ENCODE assay signal across 9 cellular contexts in the genomic region with DNA sequence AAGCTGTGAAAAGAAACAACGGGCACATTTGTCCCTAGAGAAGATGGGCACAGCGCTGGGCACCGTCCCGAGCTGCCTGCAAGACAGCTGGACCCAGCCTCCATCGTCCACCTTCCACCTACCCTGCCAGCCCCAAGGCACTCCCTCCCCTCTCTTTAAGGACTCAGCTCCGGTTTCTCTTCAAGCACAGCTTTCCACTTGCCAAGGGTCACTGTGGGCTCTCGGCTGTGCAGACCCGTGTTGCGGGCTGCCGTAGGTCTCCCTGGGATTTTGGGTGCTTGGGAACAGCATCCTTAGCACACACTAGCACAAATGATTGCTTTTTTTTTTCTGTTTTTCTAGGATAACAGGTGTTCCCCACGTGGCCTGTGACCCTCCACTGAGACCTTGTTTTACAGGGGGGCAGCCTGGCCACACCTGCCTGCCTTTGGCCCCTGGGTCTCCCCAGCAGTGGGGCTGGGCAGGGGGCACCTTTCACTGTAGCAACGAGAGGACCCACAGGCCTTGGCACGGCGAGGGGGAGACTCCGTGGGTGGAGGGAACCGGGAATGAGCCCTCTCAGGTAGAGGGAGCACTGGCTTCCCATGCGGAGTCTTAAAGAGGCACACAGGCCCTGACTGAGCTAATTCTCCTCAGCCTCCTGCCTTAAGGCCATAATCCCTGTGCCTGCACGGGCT. TPM values are rescaled to one million over a fixed set of nuclear protein-coding genes. Genes with fewer than 3 reads are reported as not detected.
DNase-seq lines count a peak whose midpoint lies in the region; ATAC-seq, FAIRE-seq and TF ChIP-seq lines count a peak whose summit lies in the region.
"Had no signal": no experiment of that assay in that cellular context is flagged by ENCODE, and none has a peak within 500 bp of the region (broad histone marks: within the 10 kb centered on the region; RNA-seq: fewer than 3 reads in every experiment).

No MANE protein-coding gene starts in this region.

- H3K79me2 ChIP-seq in GM23248 (ENCODE audit: insufficient read depth) = peaks cover 14% of the 10 kb centered on the region

- H3K4me2 ChIP-seq in A549 = peak overlapping the region; percentile 87
- peak overlapping the region; percentile 80 for H3K4me2 ChIP-seq in GM23248 (ENCODE audit: unreplicated experiment)
- H3K4me2 ChIP-seq in mesenchymal stem cell (ENCODE audit: low read length, poor library complexity, severe bottlenecking) = peak overlapping the region; percentile 96

- no peak overlapping the region for H2AFZ ChIP-seq in GM23248
- H2AFZ ChIP-seq in mesenchymal stem cell (ENCODE audit: low read depth, low read length) = no peak overlapping the region

- no peak overlapping the region for H2BK12ac ChIP-seq in mesenchymal stem cell (ENCODE audit: low read length in 2 of 2)

- no peak overlapping the region for H3K23ac ChIP-seq in mesenchymal stem cell (ENCODE audit: low read length in 2 of 2)

- CTCF ChIA-PET in A549 (lab: Yijun Ruan, JAX) = interaction anchor here (0.9 to 7.4 kb wide), 6 partner anchors 11 to 417 kb away, joined by 3 to 37 read pairs (median 10); no protein-coding TSS in a partner anchor

- DNase-seq in A549 (ENCODE audit: low read depth in 1 of 2, low spot score in 1 of 2) (no peak), GM23248 (no peak), astrocyte of the cerebellum (ENCODE audit: low read depth) (no peak), mesenchymal stem cell (no peak), DMS53 (lab: John Stamatoyannopoulos, UW) (no peak)
- no peak for DNase-seq in activated effector memory CD4-positive, alpha-beta T cell treated with anti-CD3 and anti-CD28 coated beads, Interleukin-2, amount 50 U/mL, for 16 hours
- DNase-seq: NCI-H187 treated with DMSO at 0.1 percent for 48 hours had no signal

- no peak overlapping the region for H2AK5ac ChIP-seq in mesenchymal stem cell (ENCODE audit: low read length, severe bottlenecking)

- TF ChIP-seq RAD21 in A549 (conservative IDR thresholded peaks at IDR 0.05 in 1 of 2, IDR thresholded peaks at IDR 0.05 in 1 of 2) = no peak

- no peak overlapping the region for H4K91ac ChIP-seq in mesenchymal stem cell (ENCODE audit: low read length)

- H2BK120ac ChIP-seq in mesenchymal stem cell (ENCODE audit: low read depth, low read length) = no peak overlapping the region

- H3K4me3 ChIP-seq in A549 (peak overlapping the region; percentile 92), GM23248 (peak overlapping the region; percentile 88), astrocyte of the cerebellum (ENCODE audit: low read depth, low read length) (peak overlapping the region; percentile 62), mesenchymal stem cell (ENCODE audit: insufficient read depth in 1 of 2, low read depth in 1 of 2, low read length in 2 of 2) (peak overlapping the region in 1 of 2 experiments; percentile 85)

- no peak overlapping the region for H2BK5ac ChIP-seq in mesenchymal stem cell (ENCODE audit: low read depth, low read length, poor library complexity, severe bottlenecking)

- H3K9me3 ChIP-seq in A549 (no peaks in the 10 kb centered on the region), GM23248 (ENCODE audit: low read depth) (no peaks in the 10 kb centered on the region), mesenchymal stem cell (ENCODE audit: control insufficient read depth, low read length) (no peaks in the 10 kb centered on the region)

- no peak for TF ChIP-seq POLR2A in A549 (IDR thresholded peaks at IDR 0.05; ENCODE audit: low read length)
- no peak for TF ChIP-seq POLR2A in GM18505 (IDR thresholded peaks at IDR 0.05; ENCODE audit: borderline replicate concordance, extremely low read depth, insufficient read depth, insufficient read length)

- H3K14ac ChIP-seq in mesenchymal stem cell (ENCODE audit: low read length in 2 of 2) = no peak overlapping the region

- no peak overlapping the region for H3K18ac ChIP-seq in mesenchymal stem cell (ENCODE audit: low read depth in 1 of 2, low read length in 2 of 2)

- POLR2A ChIA-PET in A549 (lab: Yijun Ruan, JAX) = no interaction called here

- H3F3A ChIP-seq in GM23248 (ENCODE audit: insufficient read depth) = no peaks in the 10 kb centered on the region

- H3K79me1 ChIP-seq in mesenchymal stem cell (replicated peaks; ENCODE audit: low read length, poor library complexity, severe bottlenecking) = peaks cover 13% of the 10 kb centered on the region

- peaks cover 20% of the 10 kb centered on the region for H3K4me1 ChIP-seq in A549
- H3K4me1 ChIP-seq in GM23248 (ENCODE audit: insufficient read depth) = 0 out of 2 replicates have a peak, but pooled peaks cover 14% of the 10 kb centered on the region
- peaks cover 19% of the 10 kb centered on the region for H3K4me1 ChIP-seq in mesenchymal stem cell (ENCODE audit: control insufficient read depth, insufficient read depth, low read depth, low read length)

- H2BK15ac ChIP-seq in mesenchymal stem cell (ENCODE audit: low read depth, poor library complexity, severe bottlenecking) = no peak overlapping the region

- no peak overlapping the region; a peak in 1 of 6 replicates for H3K27ac ChIP-seq in A549
- no peak overlapping the region for H3K27ac ChIP-seq in GM23248
- H3K27ac ChIP-seq in mesenchymal stem cell (ENCODE audit: low read length, poor library complexity, severe bottlenecking) = no peak overlapping the region

- H3K27me3 ChIP-seq in GM23248 (replicated peaks; ENCODE audit: insufficient read depth) (no peaks in the 10 kb centered on the region), mesenchymal stem cell (ENCODE audit: control insufficient read depth in 1 of 2, insufficient read depth in 1 of 2, low read length in 2 of 2) (no peaks in the 10 kb centered on the region)

- no peaks in the 10 kb centered on the region for H4K20me1 ChIP-seq in GM23248 (ENCODE audit: insufficient read depth)

- H3K9me2 ChIP-seq in GM23248 (ENCODE audit: insufficient read depth) = no peaks in the 10 kb centered on the region

- H3K4ac ChIP-seq in mesenchymal stem cell (ENCODE audit: low read depth in 1 of 2, low read length in 2 of 2) = no peak overlapping the region

- no peak overlapping the region for H4K8ac ChIP-seq in mesenchymal stem cell (ENCODE audit: low read length)

- TF ChIP-seq CTCF in A549 (IDR thresholded peaks at IDR 0.05) (no peak), astrocyte of the cerebellum (IDR thresholded peaks at IDR 0.05; ENCODE audit: low read depth, low read length, missing control alignments) (no peak)

- no peaks in the 10 kb centered on the region for H3K36me3 ChIP-seq in GM23248 (ENCODE audit: low read depth)
- peaks cover 30 to 40% of the 10 kb centered on the region in 2 experiments for H3K36me3 ChIP-seq in mesenchymal stem cell (ENCODE audit: control insufficient read depth in 1 of 2, insufficient read depth in 2 of 2, low read depth in 1 of 2, low read length in 2 of 2)

- 63% methylated on average over 18 of the region's 18 CpGs for WGBS in A549 (ENCODE audit: missing lambda C conversion rate)
- WGBS in GM23248 (ENCODE audit: low coverage in 1 of 2, low lambda C conversion rate in 2 of 2, missing lambda C conversion rate in 2 of 2), 2 experiments = 39 to 40% methylated on average over 18 of the region's 18 CpGs
- WGBS in mesenchymal stem cell = 77% methylated on average over 17 of the region's 18 CpGs

- no peak for FAIRE-seq in A549 (lab: Jason Lieb, UNC)

- in situ Hi-C loops in GM23248 (cut with MboI) (no loop called here), astrocyte of the cerebellum (cut with HindIII; ENCODE audit: low sequenced_read_pairs) (no loop called here)

- H3K9ac ChIP-seq in GM23248 (peak overlapping the region; percentile 85), mesenchymal stem cell (ENCODE audit: low read length) (peak overlapping the region; percentile 91)

- TF ChIP-seq EP300 in A549 (IDR thresholded peaks at IDR 0.05) = no peak

- ATAC-seq in A549 (no peak), GM18505 (IDR thresholded peaks at IDR 0.05; ENCODE audit: unreplicated experiment) (no peak), GM18907 (IDR thresholded peaks at IDR 0.05; ENCODE audit: unreplicated experiment) (no peak)

TF ChIP-seq in A549, 52 proteins besides CTCF, POLR2A, EP300 and RAD21 (continues in another document):
- no peak for TF ChIP-seq TFCP2L1 (CRISPR knock-in tag; IDR thresholded peaks at IDR 0.05)
- no peak for TF ChIP-seq NFE2L2 (conservative IDR thresholded peaks at IDR 0.05; ENCODE audit: low read length)
- no peak for TF ChIP-seq HOXB13 (CRISPR knock-in tag; IDR thresholded peaks at IDR 0.05; ENCODE audit: low read depth)
- no peak for TF ChIP-seq HOXB5 (CRISPR knock-in tag; IDR thresholded peaks at IDR 0.05)
- TF ChIP-seq MAZ (IDR thresholded peaks at IDR 0.05; ENCODE audit: borderline replicate concordance, low read depth, low read length) = no peak
- TF ChIP-seq, protein P1, sequence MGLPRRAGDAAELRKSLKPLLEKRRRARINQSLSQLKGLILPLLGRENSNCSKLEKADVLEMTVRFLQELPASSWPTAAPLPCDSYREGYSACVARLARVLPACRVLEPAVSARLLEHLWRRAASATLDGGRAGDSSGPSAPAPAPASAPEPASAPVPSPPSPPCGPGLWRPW (IDR thresholded peaks at IDR 0.05) = no peak
- no peak for TF ChIP-seq EHMT2 (IDR thresholded peaks at IDR 0.05; ENCODE audit: low read depth)
- no peak for TF ChIP-seq JUNB (IDR thresholded peaks at IDR 0.05)

RNA-seq across cellular contexts. Expression of a gene that starts 1.4 kb away (rescaled TPM):
- polyA plus RNA-seq in A549 (2011; rRNA removed) (17.8 and 28.9 TPM in 2 replicates), A549 (2017; fragmentation: RNase III; extraction: RNeasy Plus Mini Kit Qiagen cat#74134 plus additional on column Dnase treatment) (26.6 to 32.7 TPM (median 30.8 TPM) in 3 replicates), GM23248 (2016; fragmentation: Nextera tagmentation; extraction: Ambion mirVana) (34.0 and 37.1 TPM in 2 replicates)
- polyA plus RNA-seq in A549 (2012; cell fraction: cytosol; rRNA removed) = 36.9 and 47.2 TPM in 2 replicates
- 34.1 and 42.1 TPM in 2 replicates for polyA plus RNA-seq in A549 (2012; cell fraction: nucleus; rRNA removed)
- polyA minus RNA-seq in A549 (2011; rRNA and poly(A)+ RNA removed) = 9.5 and 11.2 TPM in 2 replicates
- 8.2 and 14.1 TPM in 2 replicates for total RNA-seq in GM23248 (2014; rRNA removed; shearing (Covaris generic))
- polyA plus RNA-seq in mesenchymal stem cell (2013, experiment 1 of 2) = 12.7 TPM
- 12.0 TPM for polyA plus RNA-seq in mesenchymal stem cell (2013, experiment 2 of 2)

RNA-seq across cellular contexts. Expression of a gene that starts 41.9 kb away (rescaled TPM):
- 7.1 and 8.6 TPM in 2 replicates for polyA plus RNA-seq in A549 (2011; rRNA removed)
- polyA plus RNA-seq in A549 (2012; cell fraction: cytosol; rRNA removed) = 15.7 and 21.3 TPM in 2 replicates
- 44.2 and 62.0 TPM in 2 replicates for polyA plus RNA-seq in A549 (2012; cell fraction: nucleus; rRNA removed)
- polyA plus RNA-seq in A549 (2017; fragmentation: RNase III; extraction: RNeasy Plus Mini Kit Qiagen cat#74134 plus additional on column Dnase treatment) = 23.9 to 30.4 TPM (median 27.5 TPM) in 3 replicates
- 9.4 and 10.6 TPM in 2 replicates for polyA minus RNA-seq in A549 (2011; rRNA and poly(A)+ RNA removed)
- 30.6 and 31.7 TPM in 2 replicates for total RNA-seq in GM23248 (2014; rRNA removed; shearing (Covaris generic))
- 28.2 and 31.5 TPM in 2 replicates for polyA plus RNA-seq in GM23248 (2016; fragmentation: Nextera tagmentation; extraction: Ambion mirVana)
- polyA plus RNA-seq in mesenchymal stem cell (2013, experiment 1 of 2) = 20.5 TPM
- polyA plus RNA-seq in mesenchymal stem cell (2013, experiment 2 of 2) = 20.4 TPM
